6 cellular contexts compared by ENCODE assay signal in the genomic region with DNA sequence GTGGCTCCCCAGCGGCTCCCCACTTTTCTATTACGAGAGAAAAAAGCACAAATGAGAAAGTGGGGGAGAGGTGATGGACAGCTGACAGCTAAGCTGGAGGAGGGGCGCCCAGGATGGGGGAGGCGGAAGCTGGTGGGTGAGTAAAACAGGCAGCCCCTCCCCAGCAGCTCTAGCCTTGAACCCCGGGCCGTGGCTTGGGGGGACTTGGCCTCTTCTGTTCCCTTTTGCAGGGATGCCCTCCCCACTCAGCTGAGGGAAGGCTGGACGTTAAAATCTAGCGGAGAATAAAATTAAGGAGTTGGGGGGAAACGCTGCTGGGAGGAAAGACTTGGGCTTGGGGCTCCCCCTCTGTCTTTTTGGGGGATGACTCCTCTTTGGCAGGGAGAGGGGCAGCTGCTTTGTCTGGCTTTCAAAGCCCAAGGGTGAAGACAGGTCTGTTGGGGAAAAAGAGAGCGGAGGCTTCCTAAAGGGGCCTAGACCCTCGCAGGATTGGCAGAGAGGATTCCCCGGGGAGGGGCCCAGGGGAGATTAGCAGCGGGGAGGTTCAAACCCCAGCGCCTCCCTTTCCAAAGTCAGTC. TPM values are rescaled to one million over a fixed set of nuclear protein-coding genes. Genes with fewer than 3 reads are reported as not detected.
DNase-seq lines count a peak whose midpoint lies in the region; ATAC-seq and TF ChIP-seq lines count a peak whose summit lies in the region.

No MANE protein-coding gene starts in this region.

- H3K27ac ChIP-seq in caudate nucleus (ENCODE audit: low read depth, low read length) = peak overlapping the region; percentile 94

- no peaks in the 10 kb centered on the region for H3K9me3 Mint-ChIP-seq in osteocyte (ENCODE audit: unreplicated experiment)

- H3K27me3 Mint-ChIP-seq in osteocyte (ENCODE audit: unreplicated experiment) = no peaks in the 10 kb centered on the region

- H3K4me1 Mint-ChIP-seq in osteocyte (ENCODE audit: unreplicated experiment) = peaks cover 15% of the 10 kb centered on the region

- peak; percentile 31; the same call in 1 of the 3 replicates for TF ChIP-seq CTCF in GM12872 (IDR thresholded peaks at IDR 0.05; ENCODE audit: insufficient read depth, low read depth, low read length)
- TF ChIP-seq CTCF in osteocyte (IDR thresholded peaks at IDR 0.05) = no peak

- H3K4me3 Mint-ChIP-seq in osteocyte (ENCODE audit: unreplicated experiment) = peak overlapping the region; percentile 98

- peak overlapping the region; percentile 96 for H3K27ac Mint-ChIP-seq in osteocyte (ENCODE audit: unreplicated experiment)

- peak in 2 of 61 donors; percentile 19 to 29 for DNase-seq in caudate nucleus (lab: John Stamatoyannopoulos, UW)
- DNase-seq in osteocyte (ENCODE audit: extremely low spot score, unreplicated experiment) = no peak
- no peak for DNase-seq in kidney glomerular epithelial cell (lab: John Stamatoyannopoulos, UW)

- ATAC-seq in HG03520 (IDR thresholded peaks at IDR 0.05; ENCODE audit: unreplicated experiment) (peak; percentile 5), GM21390 (IDR thresholded peaks at IDR 0.05; ENCODE audit: unreplicated experiment) (no peak)

- H3K36me3 Mint-ChIP-seq in osteocyte (ENCODE audit: unreplicated experiment) = peaks cover 17% of the 10 kb centered on the region

RNA-seq across cellular contexts. Expression of a gene that starts 1.4 kb away (rescaled TPM):
- 34.9 and 38.9 TPM in 2 replicates for total RNA-seq in osteocyte

RNA-seq across cellular contexts. Expression of a gene that starts 6.4 kb away (rescaled TPM):
- total RNA-seq in osteocyte = 0.54 TPM in 1 of 2 replicates, not detected in the other

RNA-seq across cellular contexts. Expression of a gene that starts 19.4 kb away (rescaled TPM):
- total RNA-seq in osteocyte = 1.8 and 2.1 TPM in 2 replicates

RNA-seq across cellular contexts. Expression of a gene that starts 25.6 kb away (rescaled TPM):
- total RNA-seq in osteocyte = 109 and 115 TPM in 2 replicates

RNA-seq across cellular contexts. Expression of a gene that starts 30.1 kb away (rescaled TPM):
- total RNA-seq in osteocyte = 0.30 and 0.63 TPM in 2 replicates
